In genomic region chr12:92570056-92570753, GRCh38 we compare ENCODE assay signal across 8 cellular contexts.
DNase-seq lines count a peak whose midpoint lies in the region; ATAC-seq, FAIRE-seq and TF ChIP-seq lines count a peak whose summit lies in the region.

No MANE protein-coding gene starts in this region.

- H3K27me3 Mint-ChIP-seq in activated CD4-positive, alpha-beta memory T cell treated with anti-CD3 and anti-CD28 coated beads for 36 hours = no peaks in the 10 kb centered on the region
- no peaks in the 10 kb centered on the region for H3K27me3 Mint-ChIP-seq in nephron (ENCODE audit: low read depth)

- no peak overlapping the region for H3K9ac ChIP-seq in fibroblast of lung (ENCODE audit: insufficient read depth, low read length)

- H3K27ac Mint-ChIP-seq in activated CD4-positive, alpha-beta memory T cell treated with anti-CD3 and anti-CD28 coated beads for 36 hours = no peak overlapping the region
- H3K27ac Mint-ChIP-seq in nephron = no peak overlapping the region

- H3K36me3 ChIP-seq in fibroblast of lung (ENCODE audit: control insufficient read depth, insufficient read depth, low read length) = no peaks in the 10 kb centered on the region

- H3K27ac ChIP-seq in fibroblast of lung (ENCODE audit: insufficient read depth, low read length) = no peak overlapping the region

- FAIRE-seq in urothelium cell line (lab: Jason Lieb, UNC) = no peak

- TF ChIP-seq CTCF in fibroblast of lung (conservative IDR thresholded peaks at IDR 0.05 in 1 of 2, IDR thresholded peaks at IDR 0.05 in 1 of 2; ENCODE audit: low read depth in 1 of 2, low read length in 2 of 2) = peak; percentile 67 to 72
- TF ChIP-seq CTCF in nephron (IDR thresholded peaks at IDR 0.05; ENCODE audit: unreplicated experiment in 3 of 3) = peak; percentile 67 to 90 (median 76)

- DNase-seq in ELF-1 (ENCODE audit: low read depth, low spot score) (peak; percentile 68), NCI-H510A treated with DMSO at 0.1 percent for 48 hours (lab: John Stamatoyannopoulos, UW) (peak; percentile 85), fibroblast of lung (ENCODE audit: low read depth in 2 of 2) (peak; percentile 70 to 92), urothelium cell line (ENCODE audit: low spot score) (no peak)
- peak; percentile 25 for DNase-seq in activated CD4-positive, alpha-beta memory T cell treated with anti-CD3 and anti-CD28 coated beads for 36 hours

- H4K20me1 ChIP-seq in fibroblast of lung (ENCODE audit: control insufficient read depth, extremely low read depth, insufficient read depth, low read length) = no peaks in the 10 kb centered on the region

- no peak overlapping the region for H2AFZ ChIP-seq in fibroblast of lung (ENCODE audit: low read length)

- H3K27me3 ChIP-seq in fibroblast of lung (ENCODE audit: control insufficient read depth, insufficient read depth, low read length) = no peaks in the 10 kb centered on the region

- no peaks in the 10 kb centered on the region for H3K4me1 ChIP-seq in fibroblast of lung (ENCODE audit: control insufficient read depth, extremely low read depth, insufficient read depth, low read length)

- no peak overlapping the region for H3K4me2 ChIP-seq in fibroblast of lung (ENCODE audit: extremely low read depth, insufficient read depth, low read length)

- intact Hi-C loops in activated CD4-positive, alpha-beta memory T cell treated with anti-CD3 and anti-CD28 coated beads for 36 hours (cut with micrococcal nuclease) = loop anchor here (1.0 to 5.0 kb wide), 13 partner anchors 18 to 1208 kb away; no protein-coding TSS in a partner anchor

- peaks cover 10% of the 10 kb centered on the region for H3K36me3 Mint-ChIP-seq in activated CD4-positive, alpha-beta memory T cell treated with anti-CD3 and anti-CD28 coated beads for 36 hours
- H3K36me3 Mint-ChIP-seq in nephron (ENCODE audit: low read depth) = no peaks in the 10 kb centered on the region

- H3K4me3 ChIP-seq in fibroblast of lung (replicated peaks in 1 of 4; ENCODE audit: control extremely low read depth in 1 of 4, insufficient read depth in 1 of 4, low read depth in 3 of 4, low read length in 4 of 4) = peak overlapping the region in 1 of 4 experiments; percentile 12

- H3K9me3 Mint-ChIP-seq in activated CD4-positive, alpha-beta memory T cell treated with anti-CD3 and anti-CD28 coated beads for 36 hours = peaks cover 15% of the 10 kb centered on the region
- peaks cover 3% of the 10 kb centered on the region for H3K9me3 Mint-ChIP-seq in nephron

- no peak overlapping the region for H3K4me3 Mint-ChIP-seq in activated CD4-positive, alpha-beta memory T cell treated with anti-CD3 and anti-CD28 coated beads for 36 hours
- no peak overlapping the region for H3K4me3 Mint-ChIP-seq in nephron

- peak; percentile 85 for ATAC-seq in GM21360 (IDR thresholded peaks at IDR 0.05; ENCODE audit: unreplicated experiment)
- peak; percentile 74 for ATAC-seq in HG03521 (IDR thresholded peaks at IDR 0.05; ENCODE audit: unreplicated experiment)

- no peaks in the 10 kb centered on the region for H3K79me2 ChIP-seq in fibroblast of lung (ENCODE audit: control insufficient read depth, insufficient read depth, low read length)

- peaks cover 24% of the 10 kb centered on the region for H3K4me1 Mint-ChIP-seq in activated CD4-positive, alpha-beta memory T cell treated with anti-CD3 and anti-CD28 coated beads for 36 hours (ENCODE audit: low read depth)
- peaks cover 18% of the 10 kb centered on the region for H3K4me1 Mint-ChIP-seq in nephron

- POLR2A ChIA-PET in activated CD4-positive, alpha-beta memory T cell treated with anti-CD3 and anti-CD28 coated beads for 36 hours (lab: Charles Lee) = interaction anchor here (1.0 to 2.6 kb wide), 3 partner anchors 65 to 425 kb away, joined by 3 to 14 read pairs (median 6); partner anchors contain the start of gene BTG1

- H3K9me3 ChIP-seq in fibroblast of lung (ENCODE audit: control insufficient read depth, insufficient read depth, low read depth, low read length) = no peaks in the 10 kb centered on the region

- CTCF ChIA-PET in activated CD4-positive, alpha-beta memory T cell treated with anti-CD3 and anti-CD28 coated beads for 36 hours (lab: Charles Lee) = interaction anchor here (0.6 to 5.5 kb wide), 31 partner anchors 9 to 1188 kb away, joined by 3 to 77 read pairs (median 4); partner anchors contain the start of gene BTG1
